23 cellular contexts compared by ENCODE assay signal in genomic region chr15:49406352-49407118, GRCh38. TPM values are rescaled to one million over a fixed set of nuclear protein-coding genes. Genes with fewer than 3 reads are reported as not detected.
"Had no signal": no experiment of that assay in that cellular context is flagged by ENCODE, and none has a peak within 500 bp of the region (broad histone marks: within the 10 kb centered on the region; RNA-seq: fewer than 3 reads in every experiment).

No MANE protein-coding gene starts in this region.

- H3K4me1 Mint-ChIP-seq: activated CD4-positive, alpha-beta memory T cell treated with anti-CD3 and anti-CD28 coated beads, Interleukin-2, amount 10 ng/mL, durations not matched to agents 7 days and 5 days; activated naive CD8-positive, alpha-beta T cell treated with anti-CD3 and anti-CD28 coated beads, Interleukin-2, amount 10 ng/mL, durations not matched to agents 7 days and 5 days; neural crest cell; T-helper 17 cell had no signal

- H3K36me3 ChIP-seq: transverse colon, vagina had no signal

- H3K27me3 ChIP-seq: transverse colon, vagina had no signal

- H3K27ac ChIP-seq: transverse colon, vagina had no signal

- H3K9me3 Mint-ChIP-seq: dendritic cell treated with granulocyte-macrophage colony-stimulating factor and Interleukin-4, amounts not matched to agents 40 ng/mL and 50 ng/mL, for 4 days had no signal

- H3K4me1 ChIP-seq: transverse colon, vagina had no signal

- H3K9me3 ChIP-seq: mucosa of descending colon, transverse colon, vagina had no signal

- FAIRE-seq: bronchial epithelial cell, endometrium, keratinocyte had no signal

- H3K27ac Mint-ChIP-seq: activated CD4-positive, alpha-beta memory T cell treated with anti-CD3 and anti-CD28 coated beads, Interleukin-2, amount 10 ng/mL, durations not matched to agents 7 days and 5 days; activated naive CD4-positive, alpha-beta T cell treated with anti-CD3 and anti-CD28 coated beads for 36 hours; activated naive CD8-positive, alpha-beta T cell treated with anti-CD3 and anti-CD28 coated beads, Interleukin-2, amount 10 ng/mL, durations not matched to agents 7 days and 5 days; activated T-cell treated with anti-CD3 and anti-CD28 coated beads, Interleukin-2, amount 50 U/mL, for 72 hours; dendritic cell treated with granulocyte-macrophage colony-stimulating factor and Interleukin-4, amounts not matched to agents 40 ng/mL and 50 ng/mL, for 4 days; T-helper 17 cell had no signal

- ATAC-seq: activated T-cell treated with anti-CD3 and anti-CD28 coated beads, Interleukin-2, amount 50 U/mL, for 72 hours; mucosa of descending colon; T-helper 17 cell had no signal

- DNase-seq: activated CD4-positive, alpha-beta memory T cell treated with anti-CD3 and anti-CD28 coated beads, Interleukin-2, amount 10 ng/mL, durations not matched to agents 7 days and 5 days; activated CD4-positive, alpha-beta T cell treated with anti-CD3 and anti-CD28 coated beads for 48 hours; activated CD4-positive, CD25-positive, alpha-beta regulatory T cell; activated effector memory CD4-positive, alpha-beta T cell treated with Interleukin-2 at 50 U/mL for 16 hours; activated naive CD4-positive, alpha-beta T cell treated with anti-CD3 and anti-CD28 coated beads for 36 hours; activated naive CD8-positive, alpha-beta T cell treated with anti-CD3 and anti-CD28 coated beads, Interleukin-2, amount 10 ng/mL, durations not matched to agents 7 days and 5 days; activated T-cell treated with anti-CD3 and anti-CD28 coated beads, Interleukin-2, amount 50 U/mL, for 72 hours; amniotic stem cell; effector CD4-positive, alpha-beta T cell; erythroblast; foreskin fibroblast; mesendoderm; mucosa of descending colon; stimulated activated CD4-positive, alpha-beta T cell treated with anti-CD3 and anti-CD28 coated beads, Interleukin-1b, Interleukin-23, amount 100 ng/mL, for 48 hours; SW 1271; T-helper 17 cell; transverse colon had no signal

- H3K36me3 Mint-ChIP-seq: activated naive CD8-positive, alpha-beta T cell treated with anti-CD3 and anti-CD28 coated beads, Interleukin-2, amount 10 ng/mL, durations not matched to agents 7 days and 5 days had no signal

- H3K4me3 Mint-ChIP-seq: activated CD4-positive, alpha-beta memory T cell treated with anti-CD3 and anti-CD28 coated beads, Interleukin-2, amount 10 ng/mL, durations not matched to agents 7 days and 5 days; activated naive CD4-positive, alpha-beta T cell treated with anti-CD3 and anti-CD28 coated beads for 36 hours; activated naive CD8-positive, alpha-beta T cell treated with anti-CD3 and anti-CD28 coated beads, Interleukin-2, amount 10 ng/mL, durations not matched to agents 7 days and 5 days; activated T-cell treated with anti-CD3 and anti-CD28 coated beads, Interleukin-2, amount 50 U/mL, for 72 hours; dendritic cell treated with granulocyte-macrophage colony-stimulating factor and Interleukin-4, amounts not matched to agents 40 ng/mL and 50 ng/mL, for 4 days; neural crest cell; T-helper 17 cell had no signal

- H3K4me3 ChIP-seq: mucosa of descending colon, transverse colon, vagina had no signal

RNA-seq across cellular contexts. Expression of gene FGF7, which starts 16.5 kb away (rescaled TPM):
- total RNA-seq: activated CD4-positive, alpha-beta memory T cell treated with anti-CD3 and anti-CD28 coated beads, Interleukin-2, amount 10 ng/mL, durations not matched to agents 7 days and 5 days; activated naive CD4-positive, alpha-beta T cell treated with anti-CD3 and anti-CD28 coated beads for 36 hours; activated naive CD8-positive, alpha-beta T cell treated with anti-CD3 and anti-CD28 coated beads, Interleukin-2, amount 10 ng/mL, durations not matched to agents 7 days and 5 days; activated T-cell treated with anti-CD3 and anti-CD28 coated beads, Interleukin-2, amount 50 U/mL, for 72 hours had no signal
- polyA plus RNA-seq: keratinocyte had no signal
